In genomic region chr16:67226804-67227566, GRCh38 we compare ENCODE assay signal across 8 cellular contexts. TPM values are rescaled to one million over a fixed set of nuclear protein-coding genes. Genes with fewer than 3 reads are reported as not detected.
A peak's percentile ranks its signal among the peaks of the same experiment; 100 is the strongest.
DNase-seq lines count a peak whose midpoint lies in the region; ATAC-seq and FAIRE-seq lines count a peak whose summit lies in the region.

TSS of gene TMEM208 (plus strand) at chr16:67227130. CDS start at chr16:67227219, 89 bp downstream.

- H2AFZ ChIP-seq in mesenchymal stem cell (ENCODE audit: low read depth, low read length), result peak within 1 kb of the TSS; percentile 44

- peak within 1 kb of the TSS; percentile 36 to 92 for H3K4ac ChIP-seq in mesenchymal stem cell (ENCODE audit: low read depth in 1 of 2, low read length in 2 of 2)

- peak within 1 kb of the TSS; percentile 79 for H3K4me2 ChIP-seq in mesenchymal stem cell (ENCODE audit: low read length, poor library complexity, severe bottlenecking)

- no peak within 1 kb of the TSS for H2BK120ac ChIP-seq in mesenchymal stem cell (ENCODE audit: low read depth, low read length)

- H3K23ac ChIP-seq in mesenchymal stem cell (ENCODE audit: low read length in 2 of 2), result no peak within 1 kb of the TSS

- H3K4me3 ChIP-seq in endocrine pancreas (ENCODE audit: control insufficient read depth, insufficient read depth, low read length) (peak within 1 kb of the TSS; percentile 70), mesenchymal stem cell (ENCODE audit: insufficient read depth in 1 of 2, low read depth in 1 of 2, low read length in 2 of 2) (peak within 1 kb of the TSS; percentile 80 to 92)

- H4K8ac ChIP-seq in mesenchymal stem cell (ENCODE audit: low read length), result peak within 1 kb of the TSS; percentile 40

- no peak within 1 kb of the TSS for H2BK15ac ChIP-seq in mesenchymal stem cell (ENCODE audit: low read depth, poor library complexity, severe bottlenecking)

- peak within 1 kb of the TSS; percentile 53 for H4K91ac ChIP-seq in mesenchymal stem cell (ENCODE audit: low read length)

- peak; percentile 93 for ATAC-seq in GM21360 (IDR thresholded peaks at IDR 0.05; ENCODE audit: unreplicated experiment)

- no peaks in the 10 kb centered on the region for H3K27me3 ChIP-seq in endocrine pancreas (ENCODE audit: control insufficient read depth, insufficient read depth, low read length)
- no peaks in the 10 kb centered on the region for H3K27me3 ChIP-seq in mesenchymal stem cell (ENCODE audit: control insufficient read depth in 1 of 2, insufficient read depth in 1 of 2, low read length in 2 of 2)

- no peaks in the 10 kb centered on the region for H3K4me1 ChIP-seq in endocrine pancreas (ENCODE audit: control insufficient read depth, insufficient read depth, low read length)
- peaks cover 18% of the 10 kb centered on the region for H3K4me1 ChIP-seq in mesenchymal stem cell (ENCODE audit: control insufficient read depth, insufficient read depth, low read depth, low read length)

- WGBS in mesenchymal stem cell, result 3% methylated on average over 46 of the region's 46 CpGs

- H3K9me3 ChIP-seq in endocrine pancreas (ENCODE audit: control insufficient read depth, low read length) (no peaks in the 10 kb centered on the region), mesenchymal stem cell (ENCODE audit: control insufficient read depth, low read length) (no peaks in the 10 kb centered on the region)

- DNase-seq in COLO829 (ENCODE audit: low spot score), result peak; percentile 90
- peak; percentile 98 for DNase-seq in HTR-8/SVneo (ENCODE audit: insufficient read length, low spot score)
- peak; percentile 97 for DNase-seq in NOMO-1 treated with dmso at 0.1 percent for 144 hours (lab: John Stamatoyannopoulos, UW; ENCODE audit: unreplicated experiment)
- DNase-seq in activated CD8-positive, alpha-beta memory T cell treated with anti-CD3 and anti-CD28 coated beads for 48 hours (ENCODE audit: low read depth in 2 of 3, low spot score in 2 of 3), result peak; percentile 97 to 99 (median 98)
- DNase-seq in mesenchymal stem cell, result peak; percentile 99
- peak; percentile 97 for DNase-seq in stimulated activated CD8-positive, alpha-beta memory T cell treated with anti-CD3 and anti-CD28 coated beads, Interleukin-12 subunit alpha, Interleukin-12 subunit beta, amount 100 ng/mL, for 4 hours (ENCODE audit: low read depth)

- no peak within 1 kb of the TSS for H2BK12ac ChIP-seq in mesenchymal stem cell (ENCODE audit: low read length in 2 of 2)

- peak within 1 kb of the TSS; percentile 89 for H3K9ac ChIP-seq in endocrine pancreas (ENCODE audit: control insufficient read depth, insufficient read depth, low read length)
- H3K9ac ChIP-seq in mesenchymal stem cell (ENCODE audit: low read length), result peak within 1 kb of the TSS; percentile 98

- H3K36me3 ChIP-seq in endocrine pancreas (ENCODE audit: control insufficient read depth, insufficient read depth, low read length) (no peaks in the 10 kb centered on the region), mesenchymal stem cell (ENCODE audit: control insufficient read depth in 1 of 2, insufficient read depth in 2 of 2, low read depth in 1 of 2, low read length in 2 of 2) (peaks cover 43 to 61% of the 10 kb centered on the region in 2 experiments)

- peak; percentile 99 for FAIRE-seq in HTR-8/SVneo (lab: Jason Lieb, UNC)

- H2AK5ac ChIP-seq in mesenchymal stem cell (ENCODE audit: low read length, severe bottlenecking), result peak within 1 kb of the TSS; percentile 29

- H3K79me1 ChIP-seq in mesenchymal stem cell (replicated peaks; ENCODE audit: low read length, poor library complexity, severe bottlenecking), result peaks cover 29% of the 10 kb centered on the region

- no peak within 1 kb of the TSS for H2BK5ac ChIP-seq in mesenchymal stem cell (ENCODE audit: low read depth, low read length, poor library complexity, severe bottlenecking)

- H3K27ac ChIP-seq in mesenchymal stem cell (ENCODE audit: low read length, poor library complexity, severe bottlenecking), result peak within 1 kb of the TSS; percentile 16

- H3K14ac ChIP-seq in mesenchymal stem cell (ENCODE audit: low read length in 2 of 2), result peak within 1 kb of the TSS in 1 of 2 experiments; percentile 74

- H3K18ac ChIP-seq in mesenchymal stem cell (ENCODE audit: low read depth in 1 of 2, low read length in 2 of 2), result peak within 1 kb of the TSS; percentile 41 to 92

RNA-seq across cellular contexts. Expression of gene TMEM208, which starts in this region (rescaled TPM):
- polyA plus RNA-seq in mesenchymal stem cell (2013, experiment 1 of 2), result 43.4 TPM
- polyA plus RNA-seq in mesenchymal stem cell (2013, experiment 2 of 2), result 44.0 TPM

Comparison
In these comparisons a context has a peak if more than half of its experiments do, and no peak if none do; other contexts are left out.
1. Peak in every context shown above with its lines: DNase-seq, ATAC-seq, H3K4me3 ChIP-seq and H3K27ac ChIP-seq.